Comparison of ENCODE assay signal across 1 cellular context in the genomic region with DNA sequence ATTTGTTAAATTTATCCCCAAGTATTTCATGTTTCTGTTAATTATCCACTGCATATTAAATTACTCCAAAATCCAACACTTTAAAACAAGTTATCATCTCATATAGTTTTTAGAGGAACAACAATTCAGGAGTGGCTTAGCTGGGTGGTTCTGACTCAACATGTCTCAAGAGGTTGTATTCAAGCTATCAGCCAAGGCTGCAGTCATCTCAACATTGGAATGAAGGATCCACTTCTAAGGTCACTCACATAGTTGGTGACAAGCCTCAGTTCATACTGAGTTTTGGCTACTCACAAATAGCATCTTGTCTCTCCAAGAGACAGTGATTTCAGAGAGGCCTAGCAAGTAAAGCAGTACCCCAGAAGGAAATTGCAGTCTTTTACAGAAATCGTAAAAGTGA.
TF ChIP-seq lines count a peak whose summit lies in the region.

No MANE protein-coding gene starts in this region.

TF ChIP-seq in GM12878, 131 proteins besides CTCF, POLR2A, EP300 and RAD21 (continued from another document):
- TF ChIP-seq SIN3A (IDR thresholded peaks at IDR 0.05; ENCODE audit: low read depth, low read length) (no peak), NFIC (IDR thresholded peaks at IDR 0.05; ENCODE audit: low read depth, low read length) (no peak), ZNF622 (IDR thresholded peaks at IDR 0.05) (no peak), BMI1 (IDR thresholded peaks at IDR 0.05; ENCODE audit: borderline replicate concordance) (no peak), LARP7 (IDR thresholded peaks at IDR 0.05) (no peak), MEF2B (IDR thresholded peaks at IDR 0.05; ENCODE audit: partially characterized antibody, poor library complexity, severe bottlenecking) (no peak), CHD2 (IDR thresholded peaks at IDR 0.05; ENCODE audit: borderline replicate concordance, low read depth, low read length) (no peak), PML (IDR thresholded peaks at IDR 0.05; ENCODE audit: low read length) (no peak), MYC (IDR thresholded peaks at IDR 0.05; ENCODE audit: insufficient read depth, insufficient read length, insufficient replicate concordance, low read length, severe bottlenecking) (no peak)
- TF ChIP-seq, protein P1, sequence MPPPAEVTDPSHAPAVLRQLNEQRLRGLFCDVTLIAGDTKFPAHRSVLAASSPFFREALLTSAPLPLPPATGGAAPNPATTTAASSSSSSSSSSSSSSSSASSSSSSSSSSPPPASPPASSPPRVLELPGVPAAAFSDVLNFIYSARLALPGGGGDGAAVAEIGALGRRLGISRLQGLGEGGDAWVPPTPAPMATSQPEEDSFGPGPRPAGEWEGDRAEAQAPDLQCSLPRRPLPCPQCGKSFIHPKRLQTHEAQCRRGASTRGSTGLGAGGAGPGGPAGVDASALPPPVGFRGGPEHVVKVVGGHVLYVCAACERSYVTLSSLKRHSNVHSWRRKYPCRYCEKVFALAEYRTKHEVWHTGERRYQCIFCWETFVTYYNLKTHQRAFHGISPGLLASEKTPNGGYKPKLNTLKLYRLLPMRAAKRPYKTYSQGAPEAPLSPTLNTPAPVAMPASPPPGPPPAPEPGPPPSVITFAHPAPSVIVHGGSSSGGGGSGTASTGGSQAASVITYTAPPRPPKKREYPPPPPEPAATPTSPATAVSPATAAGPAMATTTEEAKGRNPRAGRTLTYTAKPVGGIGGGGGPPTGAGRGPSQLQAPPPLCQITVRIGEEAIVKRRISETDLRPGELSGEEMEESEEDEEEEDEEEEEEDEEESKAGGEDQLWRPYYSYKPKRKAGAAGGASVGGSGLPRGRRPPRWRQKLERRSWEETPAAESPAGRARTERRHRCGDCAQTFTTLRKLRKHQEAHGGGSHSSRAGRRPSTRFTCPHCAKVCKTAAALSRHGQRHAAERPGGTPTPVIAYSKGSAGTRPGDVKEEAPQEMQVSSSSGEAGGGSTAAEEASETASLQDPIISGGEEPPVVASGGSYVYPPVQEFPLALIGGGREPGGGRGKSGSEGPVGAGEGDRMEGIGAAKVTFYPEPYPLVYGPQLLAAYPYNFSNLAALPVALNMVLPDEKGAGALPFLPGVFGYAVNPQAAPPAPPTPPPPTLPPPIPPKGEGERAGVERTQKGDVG (CRISPR knock-in tag; IDR thresholded peaks at IDR 0.05) = no peak
- TF ChIP-seq, protein P2, sequence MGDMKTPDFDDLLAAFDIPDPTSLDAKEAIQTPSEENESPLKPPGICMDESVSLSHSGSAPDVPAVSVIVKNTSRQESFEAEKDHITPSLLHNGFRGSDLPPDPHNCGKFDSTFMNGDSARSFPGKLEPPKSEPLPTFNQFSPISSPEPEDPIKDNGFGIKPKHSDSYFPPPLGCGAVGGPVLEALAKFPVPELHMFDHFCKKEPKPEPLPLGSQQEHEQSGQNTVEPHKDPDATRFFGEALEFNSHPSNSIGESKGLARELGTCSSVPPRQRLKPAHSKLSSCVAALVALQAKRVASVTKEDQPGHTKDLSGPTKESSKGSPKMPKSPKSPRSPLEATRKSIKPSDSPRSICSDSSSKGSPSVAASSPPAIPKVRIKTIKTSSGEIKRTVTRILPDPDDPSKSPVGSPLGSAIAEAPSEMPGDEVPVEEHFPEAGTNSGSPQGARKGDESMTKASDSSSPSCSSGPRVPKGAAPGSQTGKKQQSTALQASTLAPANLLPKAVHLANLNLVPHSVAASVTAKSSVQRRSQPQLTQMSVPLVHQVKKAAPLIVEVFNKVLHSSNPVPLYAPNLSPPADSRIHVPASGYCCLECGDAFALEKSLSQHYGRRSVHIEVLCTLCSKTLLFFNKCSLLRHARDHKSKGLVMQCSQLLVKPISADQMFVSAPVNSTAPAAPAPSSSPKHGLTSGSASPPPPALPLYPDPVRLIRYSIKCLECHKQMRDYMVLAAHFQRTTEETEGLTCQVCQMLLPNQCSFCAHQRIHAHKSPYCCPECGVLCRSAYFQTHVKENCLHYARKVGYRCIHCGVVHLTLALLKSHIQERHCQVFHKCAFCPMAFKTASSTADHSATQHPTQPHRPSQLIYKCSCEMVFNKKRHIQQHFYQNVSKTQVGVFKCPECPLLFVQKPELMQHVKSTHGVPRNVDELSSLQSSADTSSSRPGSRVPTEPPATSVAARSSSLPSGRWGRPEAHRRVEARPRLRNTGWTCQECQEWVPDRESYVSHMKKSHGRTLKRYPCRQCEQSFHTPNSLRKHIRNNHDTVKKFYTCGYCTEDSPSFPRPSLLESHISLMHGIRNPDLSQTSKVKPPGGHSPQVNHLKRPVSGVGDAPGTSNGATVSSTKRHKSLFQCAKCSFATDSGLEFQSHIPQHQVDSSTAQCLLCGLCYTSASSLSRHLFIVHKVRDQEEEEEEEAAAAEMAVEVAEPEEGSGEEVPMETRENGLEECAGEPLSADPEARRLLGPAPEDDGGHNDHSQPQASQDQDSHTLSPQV (IDR thresholded peaks at IDR 0.05) = no peak
- TF ChIP-seq, protein P3, sequence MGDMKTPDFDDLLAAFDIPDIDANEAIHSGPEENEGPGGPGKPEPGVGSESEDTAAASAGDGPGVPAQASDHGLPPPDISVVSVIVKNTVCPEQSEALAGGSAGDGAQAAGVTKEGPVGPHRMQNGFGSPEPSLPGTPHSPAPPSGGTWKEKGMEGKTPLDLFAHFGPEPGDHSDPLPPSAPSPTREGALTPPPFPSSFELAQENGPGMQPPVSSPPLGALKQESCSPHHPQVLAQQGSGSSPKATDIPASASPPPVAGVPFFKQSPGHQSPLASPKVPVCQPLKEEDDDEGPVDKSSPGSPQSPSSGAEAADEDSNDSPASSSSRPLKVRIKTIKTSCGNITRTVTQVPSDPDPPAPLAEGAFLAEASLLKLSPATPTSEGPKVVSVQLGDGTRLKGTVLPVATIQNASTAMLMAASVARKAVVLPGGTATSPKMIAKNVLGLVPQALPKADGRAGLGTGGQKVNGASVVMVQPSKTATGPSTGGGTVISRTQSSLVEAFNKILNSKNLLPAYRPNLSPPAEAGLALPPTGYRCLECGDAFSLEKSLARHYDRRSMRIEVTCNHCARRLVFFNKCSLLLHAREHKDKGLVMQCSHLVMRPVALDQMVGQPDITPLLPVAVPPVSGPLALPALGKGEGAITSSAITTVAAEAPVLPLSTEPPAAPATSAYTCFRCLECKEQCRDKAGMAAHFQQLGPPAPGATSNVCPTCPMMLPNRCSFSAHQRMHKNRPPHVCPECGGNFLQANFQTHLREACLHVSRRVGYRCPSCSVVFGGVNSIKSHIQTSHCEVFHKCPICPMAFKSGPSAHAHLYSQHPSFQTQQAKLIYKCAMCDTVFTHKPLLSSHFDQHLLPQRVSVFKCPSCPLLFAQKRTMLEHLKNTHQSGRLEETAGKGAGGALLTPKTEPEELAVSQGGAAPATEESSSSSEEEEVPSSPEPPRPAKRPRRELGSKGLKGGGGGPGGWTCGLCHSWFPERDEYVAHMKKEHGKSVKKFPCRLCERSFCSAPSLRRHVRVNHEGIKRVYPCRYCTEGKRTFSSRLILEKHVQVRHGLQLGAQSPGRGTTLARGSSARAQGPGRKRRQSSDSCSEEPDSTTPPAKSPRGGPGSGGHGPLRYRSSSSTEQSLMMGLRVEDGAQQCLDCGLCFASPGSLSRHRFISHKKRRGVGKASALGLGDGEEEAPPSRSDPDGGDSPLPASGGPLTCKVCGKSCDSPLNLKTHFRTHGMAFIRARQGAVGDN (IDR thresholded peaks at IDR 0.05) = no peak
- TF ChIP-seq, protein P4, sequence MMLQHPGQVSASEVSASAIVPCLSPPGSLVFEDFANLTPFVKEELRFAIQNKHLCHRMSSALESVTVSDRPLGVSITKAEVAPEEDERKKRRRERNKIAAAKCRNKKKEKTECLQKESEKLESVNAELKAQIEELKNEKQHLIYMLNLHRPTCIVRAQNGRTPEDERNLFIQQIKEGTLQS (IDR thresholded peaks at IDR 0.05; ENCODE audit: borderline replicate concordance, extremely low read depth, low read depth, low read length) = no peak
